In the genomic region with DNA sequence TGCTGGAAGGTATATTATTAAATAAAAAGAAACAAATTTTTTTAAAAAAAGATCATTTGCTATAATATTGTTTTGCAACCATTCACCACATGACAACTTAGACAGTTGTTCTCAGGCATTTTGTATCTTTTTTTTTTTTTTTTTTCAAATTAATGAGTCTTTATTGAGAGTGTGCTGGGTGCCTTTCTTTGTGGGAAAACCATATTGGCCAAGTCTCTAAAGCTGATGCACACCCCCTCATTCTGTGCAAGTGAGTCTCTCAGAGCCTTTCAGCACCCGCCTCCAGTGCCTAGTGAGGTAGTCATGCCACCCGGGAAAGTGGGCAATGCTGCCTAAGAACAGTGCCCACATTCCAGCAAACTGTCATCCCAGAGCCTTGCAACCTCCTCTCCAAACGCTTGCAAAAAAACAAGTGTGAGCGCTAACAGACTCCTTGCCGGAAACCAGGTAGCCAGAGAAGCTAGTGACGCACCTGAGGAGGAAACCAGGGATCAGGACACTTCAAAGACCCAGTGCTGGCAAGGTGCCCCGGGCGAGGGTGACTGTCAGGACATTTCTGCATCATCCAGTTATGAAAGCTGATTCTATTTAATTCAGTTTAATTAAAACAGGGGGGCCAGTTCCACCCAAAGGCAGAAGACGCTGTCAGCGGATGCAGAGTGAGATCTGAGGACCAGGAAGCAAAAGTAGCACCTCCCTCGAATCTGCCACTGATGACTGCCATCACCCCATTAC, we compare ENCODE assay signal across 12 cellular contexts. TPM values are rescaled to one million over a fixed set of nuclear protein-coding genes. Genes with fewer than 3 reads are reported as not detected.
DNase-seq lines count a peak whose midpoint lies in the region; ATAC-seq, FAIRE-seq and TF ChIP-seq lines count a peak whose summit lies in the region.
"Had no signal": no experiment of that assay in that cellular context is flagged by ENCODE, and none has a peak within 500 bp of the region (broad histone marks: within the 10 kb centered on the region; RNA-seq: fewer than 3 reads in every experiment).

No MANE protein-coding gene starts in this region.

- peaks cover 1 to 17% of the 10 kb centered on the region in 2 experiments; a peak in 3 of 5 replicates for H3K27me3 ChIP-seq in HepG2 (ENCODE audit: control insufficient read depth in 1 of 2, insufficient read depth in 2 of 2, low read length in 2 of 2)
- H3K27me3 ChIP-seq: tibial nerve had no signal

- no peak for TF ChIP-seq RAD21 in HepG2 (CRISPR knock-in tag; IDR thresholded peaks at IDR 0.05)

- in situ Hi-C loops in HepG2 (cut with HindIII; ENCODE audit: extremely low pct_ligation_motif_present, low pct_unique_long_range_greater_than_20kb): no loop called here

- no peak overlapping the region for H3K4me3 ChIP-seq in HepG2 (replicated peaks in 1 of 3; ENCODE audit: insufficient read depth in 1 of 3, low read depth in 2 of 3, low read length in 3 of 3)
- H3K4me3 ChIP-seq: adrenal gland, tibial nerve had no signal

- no peak overlapping the region for H3K9ac ChIP-seq in HepG2 (ENCODE audit: insufficient read depth, low read depth, low read length)

- peak overlapping the region; percentile 74 for H3K4me3 Mint-ChIP-seq in activated CD4-positive, alpha-beta T cell treated with anti-CD3 and anti-CD28 coated beads, Interleukin-2, amount 10 ng/mL, durations not matched to agents 24 days and 14 days
- H3K4me3 Mint-ChIP-seq in activated naive CD8-positive, alpha-beta T cell treated with anti-CD3 and anti-CD28 coated beads, Interleukin-2, amount 50 U/mL, for 24 hours: peak overlapping the region; percentile 67
- no peak overlapping the region for H3K4me3 Mint-ChIP-seq in osteocyte (ENCODE audit: unreplicated experiment)
- H3K4me3 Mint-ChIP-seq: CD14-positive monocyte had no signal

- no peaks in the 10 kb centered on the region for H3K27me3 Mint-ChIP-seq in activated CD4-positive, alpha-beta T cell treated with anti-CD3 and anti-CD28 coated beads, Interleukin-2, amount 10 ng/mL, durations not matched to agents 24 days and 14 days
- no peaks in the 10 kb centered on the region for H3K27me3 Mint-ChIP-seq in activated naive CD8-positive, alpha-beta T cell treated with anti-CD3 and anti-CD28 coated beads, Interleukin-2, amount 50 U/mL, for 24 hours
- H3K27me3 Mint-ChIP-seq in osteocyte (ENCODE audit: unreplicated experiment): peaks cover 75% of the 10 kb centered on the region

- H3K27ac Mint-ChIP-seq in activated CD4-positive, alpha-beta T cell treated with anti-CD3 and anti-CD28 coated beads, Interleukin-2, amount 10 ng/mL, durations not matched to agents 24 days and 14 days: peak overlapping the region; percentile 92
- peak overlapping the region; percentile 82 for H3K27ac Mint-ChIP-seq in activated naive CD8-positive, alpha-beta T cell treated with anti-CD3 and anti-CD28 coated beads, Interleukin-2, amount 50 U/mL, for 24 hours
- no peak overlapping the region for H3K27ac Mint-ChIP-seq in osteocyte (ENCODE audit: unreplicated experiment)

- BruUV-seq in HepG2 (replicated peaks; lab: Mats Ljungman, UMichigan): no TSS peak

- peak; percentile 3 for ATAC-seq in activated naive CD8-positive, alpha-beta T cell treated with anti-CD3 and anti-CD28 coated beads, Interleukin-2, amount 50 U/mL, for 24 hours
- no peak for ATAC-seq in omental fat pad (ENCODE audit: low FRiP score)
- no peak for ATAC-seq in HG03378 (IDR thresholded peaks at IDR 0.05; ENCODE audit: unreplicated experiment)
- ATAC-seq in HepG2: no peak

- TF ChIP-seq EP300 in HepG2 (IDR thresholded peaks at IDR 0.05; ENCODE audit: low read depth in 2 of 2, low read length in 2 of 2) (no peak), HepG2 (CRISPR knock-in tag; IDR thresholded peaks at IDR 0.05; ENCODE audit: borderline replicate concordance) (no peak)

- no peak overlapping the region for H3K4me2 ChIP-seq in HepG2 (ENCODE audit: low read depth, low read length)

- no peaks in the 10 kb centered on the region for H3K36me3 ChIP-seq in HepG2 (replicated peaks in 1 of 2; ENCODE audit: control insufficient read depth in 1 of 2, insufficient read depth in 2 of 2, low read length in 2 of 2)
- H3K36me3 ChIP-seq: adrenal gland, tibial nerve had no signal

- no peak overlapping the region for H3K27ac ChIP-seq in HepG2 (ENCODE audit: extremely low read length, insufficient read depth, low read length)
- H3K27ac ChIP-seq: adrenal gland had no signal

- H3K4me1 ChIP-seq in HepG2 (ENCODE audit: insufficient read depth, low read length): peaks cover 28% of the 10 kb centered on the region
- H3K4me1 ChIP-seq: adrenal gland had no signal

- no peak for FAIRE-seq in HepG2 (lab: Jason Lieb, UNC)

- H2AFZ ChIP-seq in HepG2 (ENCODE audit: low read length): no peak overlapping the region

- CTCF ChIA-PET in GM10248 (lab: Yijun Ruan, JAX) (interaction anchor here (0.9 to 6.0 kb wide), 4 partner anchors 9 to 51 kb away, joined by 4 to 127 read pairs (median 38); partner anchors contain the start of gene CCR7), HepG2 (lab: Yijun Ruan, JAX; ENCODE audit: low intra/inter-chr PET ratio, low total read pairs) (no interaction called here)

- WGBS in HepG2 (ENCODE audit: low lambda C conversion rate): 29% methylated on average over 11 of the region's 11 CpGs

- TF ChIP-seq POLR2A in HepG2 (IDR thresholded peaks at IDR 0.05; ENCODE audit: insufficient read depth in 1 of 2, low read depth in 2 of 2, low read length in 2 of 2): no peak

- H3K36me3 Mint-ChIP-seq in activated CD4-positive, alpha-beta T cell treated with anti-CD3 and anti-CD28 coated beads, Interleukin-2, amount 10 ng/mL, durations not matched to agents 24 days and 14 days (ENCODE audit: low read depth): no peaks in the 10 kb centered on the region
- H3K36me3 Mint-ChIP-seq in activated naive CD8-positive, alpha-beta T cell treated with anti-CD3 and anti-CD28 coated beads, Interleukin-2, amount 50 U/mL, for 24 hours (ENCODE audit: low read depth): no peaks in the 10 kb centered on the region
- H3K36me3 Mint-ChIP-seq in osteocyte (ENCODE audit: unreplicated experiment): no peaks in the 10 kb centered on the region
- H3K36me3 Mint-ChIP-seq: CD14-positive monocyte had no signal

- POLR2A ChIA-PET in GM10248 (lab: Yijun Ruan, JAX) (interaction anchor here (0.6 kb wide), 1 partner anchor 47 kb away, joined by 7 read pairs; the partner anchor contains the start of gene CCR7), HepG2 (lab: Yijun Ruan, JAX) (no interaction called here)

- no peaks in the 10 kb centered on the region for H3K79me2 ChIP-seq in HepG2 (ENCODE audit: insufficient read depth, low read length)

- no peaks in the 10 kb centered on the region for H4K20me1 ChIP-seq in HepG2 (ENCODE audit: insufficient read depth, low read length)

- TF ChIP-seq CTCF in osteocyte (IDR thresholded peaks at IDR 0.05): no peak
- no peak for TF ChIP-seq CTCF in GM10248 (IDR thresholded peaks at IDR 0.05; ENCODE audit: control extremely low read depth, extremely low read depth, low read depth, missing control alignments)
- TF ChIP-seq CTCF in omental fat pad (IDR thresholded peaks at IDR 0.05): no peak
- no peak for TF ChIP-seq CTCF in HepG2 (CRISPR knock-in tag; IDR thresholded peaks at IDR 0.05)

- no peaks in the 10 kb centered on the region for H3K9me3 ChIP-seq in HepG2 (ENCODE audit: low read length)
- H3K9me3 ChIP-seq: adrenal gland, tibial nerve had no signal

- peaks cover 7% of the 10 kb centered on the region for H3K9me3 Mint-ChIP-seq in activated CD4-positive, alpha-beta T cell treated with anti-CD3 and anti-CD28 coated beads, Interleukin-2, amount 10 ng/mL, durations not matched to agents 24 days and 14 days
- no peaks in the 10 kb centered on the region for H3K9me3 Mint-ChIP-seq in activated naive CD8-positive, alpha-beta T cell treated with anti-CD3 and anti-CD28 coated beads, Interleukin-2, amount 50 U/mL, for 24 hours
- no peaks in the 10 kb centered on the region for H3K9me3 Mint-ChIP-seq in osteocyte (ENCODE audit: unreplicated experiment)
- H3K9me3 Mint-ChIP-seq: CD14-positive monocyte had no signal

- intact Hi-C loops in activated CD4-positive, alpha-beta T cell treated with anti-CD3 and anti-CD28 coated beads, Interleukin-2, amount 10 ng/mL, durations not matched to agents 24 days and 14 days (cut with micrococcal nuclease): no loop called here
- intact Hi-C loops in HepG2 (cut with micrococcal nuclease; ENCODE audit: unreplicated experiment): loop anchor here (10.0 kb wide), 1 partner anchor 1052 kb away; no protein-coding TSS in a partner anchor

- peak; percentile 79 for DNase-seq in DMS53 (lab: John Stamatoyannopoulos, UW)
- DNase-seq in activated CD4-positive, alpha-beta T cell treated with anti-CD3 and anti-CD28 coated beads, Interleukin-2, amount 10 ng/mL, durations not matched to agents 24 days and 14 days: peak; percentile 80
- peak; percentile 54 for DNase-seq in activated naive CD8-positive, alpha-beta T cell treated with anti-CD3 and anti-CD28 coated beads, Interleukin-2, amount 50 U/mL, for 24 hours
- DNase-seq in osteocyte (ENCODE audit: extremely low spot score, unreplicated experiment): peak; percentile 72
- no peak for DNase-seq in GM10248 (ENCODE audit: extremely low spot score)
- DNase-seq in omental fat pad (ENCODE audit: low spot score): no peak
- no peak for DNase-seq in HepG2 (ENCODE audit: low spot score)
- DNase-seq: adrenal gland, NCI-H1417 treated with DMSO at 0.1 percent for 48 hours had no signal

- H3K4me1 Mint-ChIP-seq in activated CD4-positive, alpha-beta T cell treated with anti-CD3 and anti-CD28 coated beads, Interleukin-2, amount 10 ng/mL, durations not matched to agents 24 days and 14 days: peaks cover 83% of the 10 kb centered on the region
- peaks cover 92% of the 10 kb centered on the region for H3K4me1 Mint-ChIP-seq in activated naive CD8-positive, alpha-beta T cell treated with anti-CD3 and anti-CD28 coated beads, Interleukin-2, amount 50 U/mL, for 24 hours
- H3K4me1 Mint-ChIP-seq in osteocyte (ENCODE audit: unreplicated experiment): no peaks in the 10 kb centered on the region

RNA-seq across cellular contexts. Expression of gene SMARCE1, which starts 34.9 kb away (rescaled TPM):
- total RNA-seq in activated CD4-positive, alpha-beta T cell treated with anti-CD3 and anti-CD28 coated beads, Interleukin-2, amount 10 ng/mL, durations not matched to agents 24 days and 14 days: 122 and 125 TPM in 2 replicates
- total RNA-seq in osteocyte (137 and 145 TPM in 2 replicates), omental fat pad (10 to 100 TPM; 66.5 to 88.3 (median 76.0) TPM), HepG2 (2016; rRNA removed; fragmentation: Illumina TruSeq; extraction: Trizol) (127 and 168 TPM in 2 replicates)
- 29.3 and 32.5 TPM in 2 replicates for total RNA-seq in HepG2 (2016; cell fraction: cytosol; rRNA removed; fragmentation: Illumina TruSeq; extraction: Trizol; ENCODE audit: low read depth)
- total RNA-seq in HepG2 (2016; cell fraction: insoluble cytoplasmic fraction; rRNA removed; fragmentation: Illumina TruSeq; extraction: Trizol): 131 and 158 TPM in 2 replicates
- total RNA-seq in HepG2 (2016; cell fraction: membrane; rRNA removed; fragmentation: Illumina TruSeq; extraction: Trizol): 43.0 and 52.4 TPM in 2 replicates
- 127 and 130 TPM in 2 replicates for total RNA-seq in HepG2 (2016; cell fraction: nucleus; rRNA removed; fragmentation: Illumina TruSeq; extraction: Trizol)
- 34.6 and 43.5 TPM in 2 replicates for polyA plus RNA-seq in HepG2 (2011; rRNA removed)
- 18.5 and 25.3 TPM in 2 replicates for polyA plus RNA-seq in HepG2 (2011; cell fraction: cytosol; rRNA removed)
- 28.3 and 35.1 TPM in 2 replicates for polyA plus RNA-seq in HepG2 (2011; cell fraction: nucleus; rRNA removed)
- 73.1 and 98.6 TPM in 2 replicates for polyA plus RNA-seq in HepG2 (2012)
- 23.9 and 24.7 TPM in 2 replicates for polyA plus RNA-seq in HepG2 (2016; cell fraction: cytosol; fragmentation: Illumina TruSeq; extraction: Trizol; ENCODE audit: low read depth)
- 212 and 228 TPM in 2 replicates for polyA plus RNA-seq in HepG2 (2016; cell fraction: insoluble cytoplasmic fraction; fragmentation: Illumina TruSeq; extraction: Trizol; ENCODE audit: low read depth)
- 29.4 and 33.5 TPM in 2 replicates for polyA plus RNA-seq in HepG2 (2016; cell fraction: membrane; fragmentation: Illumina TruSeq; extraction: Trizol; ENCODE audit: low read depth)
- polyA plus RNA-seq in HepG2 (2016; cell fraction: nucleus; fragmentation: Illumina TruSeq; extraction: Trizol; ENCODE audit: insufficient read depth, low read depth): 131 and 136 TPM in 2 replicates
- 17.7 and 44.6 TPM in 2 replicates for polyA minus RNA-seq in HepG2 (2011; rRNA and poly(A)+ RNA removed; ENCODE audit: low replicate concordance)
- polyA minus RNA-seq in HepG2 (2011; cell fraction: cytosol; rRNA and poly(A)+ RNA removed): 18.0 and 20.6 TPM in 2 replicates
- polyA minus RNA-seq in HepG2 (2011; cell fraction: nucleus; rRNA and poly(A)+ RNA removed): 170 and 179 TPM in 2 replicates

RNA-seq across cellular contexts. Expression of gene CCR7, which starts 47.4 kb away (rescaled TPM):
- 217 and 220 TPM in 2 replicates for total RNA-seq in activated CD4-positive, alpha-beta T cell treated with anti-CD3 and anti-CD28 coated beads, Interleukin-2, amount 10 ng/mL, durations not matched to agents 24 days and 14 days
- total RNA-seq in osteocyte: 0.21 TPM in 1 of 2 replicates, not detected in the other
- total RNA-seq in omental fat pad: 1 to 10 TPM in 1 of 4 donors, under 1 TPM in 1, not detected in 2; 0.37 to 1.9 TPM
- total RNA-seq in HepG2 (2016; rRNA removed; fragmentation: Illumina TruSeq; extraction: Trizol): 0.04 TPM in 1 of 2 replicates, not detected in the other
- total RNA-seq in HepG2 (2016; cell fraction: cytosol; rRNA removed; fragmentation: Illumina TruSeq; extraction: Trizol; ENCODE audit: low read depth): not detected in 2 replicates
- 0.09 TPM in 1 of 2 replicates, not detected in the other for total RNA-seq in HepG2 (2016; cell fraction: insoluble cytoplasmic fraction; rRNA removed; fragmentation: Illumina TruSeq; extraction: Trizol)
- total RNA-seq in HepG2 (2016; cell fraction: membrane; rRNA removed; fragmentation: Illumina TruSeq; extraction: Trizol): not detected in 2 replicates
- not detected in 2 replicates for total RNA-seq in HepG2 (2016; cell fraction: nucleus; rRNA removed; fragmentation: Illumina TruSeq; extraction: Trizol)
- polyA plus RNA-seq in HepG2 (2011; rRNA removed): 0.53 and 0.55 TPM in 2 replicates
- 0.59 and 0.70 TPM in 2 replicates for polyA plus RNA-seq in HepG2 (2011; cell fraction: cytosol; rRNA removed)
- 0.31 and 1.1 TPM in 2 replicates for polyA plus RNA-seq in HepG2 (2011; cell fraction: nucleus; rRNA removed)
- polyA plus RNA-seq in HepG2 (2012): 1.1 and 1.5 TPM in 2 replicates
- polyA plus RNA-seq in HepG2 (2016; cell fraction: cytosol; fragmentation: Illumina TruSeq; extraction: Trizol; ENCODE audit: low read depth): not detected in 2 replicates
- not detected in 2 replicates for polyA plus RNA-seq in HepG2 (2016; cell fraction: insoluble cytoplasmic fraction; fragmentation: Illumina TruSeq; extraction: Trizol; ENCODE audit: low read depth)
- not detected in 2 replicates for polyA plus RNA-seq in HepG2 (2016; cell fraction: membrane; fragmentation: Illumina TruSeq; extraction: Trizol; ENCODE audit: low read depth)
- polyA plus RNA-seq in HepG2 (2016; cell fraction: nucleus; fragmentation: Illumina TruSeq; extraction: Trizol; ENCODE audit: insufficient read depth, low read depth): not detected in 2 replicates
- polyA minus RNA-seq in HepG2 (2011; rRNA and poly(A)+ RNA removed; ENCODE audit: low replicate concordance): 1.4 and 3.5 TPM in 2 replicates
- polyA minus RNA-seq in HepG2 (2011; cell fraction: cytosol; rRNA and poly(A)+ RNA removed): 0.40 TPM in 1 of 2 replicates, not detected in the other
- polyA minus RNA-seq in HepG2 (2011; cell fraction: nucleus; rRNA and poly(A)+ RNA removed): 0.37 TPM in 1 of 2 replicates, not detected in the other

RNA-seq across cellular contexts. Expression of gene KRT222, which starts 52.3 kb away (rescaled TPM):
- total RNA-seq in activated CD4-positive, alpha-beta T cell treated with anti-CD3 and anti-CD28 coated beads, Interleukin-2, amount 10 ng/mL, durations not matched to agents 24 days and 14 days: not detected in 2 replicates
- total RNA-seq in osteocyte (not detected in 2 replicates), omental fat pad (10 to 100 TPM in 1 of 4 donors, 1 to 10 TPM in 2, not detected in 1; 2.0 to 11.5 (median 3.5) TPM), HepG2 (2016; rRNA removed; fragmentation: Illumina TruSeq; extraction: Trizol) (not detected in 2 replicates)
- total RNA-seq in HepG2 (2016; cell fraction: cytosol; rRNA removed; fragmentation: Illumina TruSeq; extraction: Trizol; ENCODE audit: low read depth): not detected in 2 replicates
- not detected in 2 replicates for total RNA-seq in HepG2 (2016; cell fraction: insoluble cytoplasmic fraction; rRNA removed; fragmentation: Illumina TruSeq; extraction: Trizol)
- total RNA-seq in HepG2 (2016; cell fraction: membrane; rRNA removed; fragmentation: Illumina TruSeq; extraction: Trizol): not detected in 2 replicates
- not detected in 2 replicates for total RNA-seq in HepG2 (2016; cell fraction: nucleus; rRNA removed; fragmentation: Illumina TruSeq; extraction: Trizol)
- not detected in 2 replicates for polyA plus RNA-seq in HepG2 (2011; rRNA removed)
- not detected in 2 replicates for polyA plus RNA-seq in HepG2 (2011; cell fraction: cytosol; rRNA removed)
- polyA plus RNA-seq in HepG2 (2011; cell fraction: nucleus; rRNA removed): not detected in 2 replicates
- not detected in 2 replicates for polyA plus RNA-seq in HepG2 (2012)
- not detected in 2 replicates for polyA plus RNA-seq in HepG2 (2016; cell fraction: cytosol; fragmentation: Illumina TruSeq; extraction: Trizol; ENCODE audit: low read depth)
- not detected in 2 replicates for polyA plus RNA-seq in HepG2 (2016; cell fraction: insoluble cytoplasmic fraction; fragmentation: Illumina TruSeq; extraction: Trizol; ENCODE audit: low read depth)
- polyA plus RNA-seq in HepG2 (2016; cell fraction: membrane; fragmentation: Illumina TruSeq; extraction: Trizol; ENCODE audit: low read depth): not detected in 2 replicates
- not detected in 2 replicates for polyA plus RNA-seq in HepG2 (2016; cell fraction: nucleus; fragmentation: Illumina TruSeq; extraction: Trizol; ENCODE audit: insufficient read depth, low read depth)
- not detected in 2 replicates for polyA minus RNA-seq in HepG2 (2011; rRNA and poly(A)+ RNA removed; ENCODE audit: low replicate concordance)
- polyA minus RNA-seq in HepG2 (2011; cell fraction: cytosol; rRNA and poly(A)+ RNA removed): not detected in 2 replicates
- polyA minus RNA-seq in HepG2 (2011; cell fraction: nucleus; rRNA and poly(A)+ RNA removed): not detected in 2 replicates
- polyA plus RNA-seq: CD14-positive monocyte had no signal

Comparison
In these comparisons a context has a peak if more than half of its experiments do, and no peak if none do; other contexts are left out.
1. DNase-seq: peak in DMS53 (single experiment), activated CD4-positive, alpha-beta T cell treated with anti-CD3 and anti-CD28 coated beads, Interleukin-2, amount 10 ng/mL, durations not matched to agents 24 days and 14 days (single experiment), activated naive CD8-positive, alpha-beta T cell treated with anti-CD3 and anti-CD28 coated beads, Interleukin-2, amount 50 U/mL, for 24 hours (single experiment) and osteocyte (single experiment); none in GM10248 (single experiment), omental fat pad (single experiment) and HepG2 (single experiment).
2. RNA of gene CCR7, which starts 47.4 kb away (total RNA-seq): 217 to 220 TPM in activated CD4-positive, alpha-beta T cell treated with anti-CD3 and anti-CD28 coated beads, Interleukin-2, amount 10 ng/mL, durations not matched to agents 24 days and 14 days; 0.37 to 1.9 TPM in omental fat pad, 0.21 TPM in osteocyte and 0.04 to 0.09 TPM in HepG2; every median in the first group is over 10 times any median in the second.